In the genomic region with DNA sequence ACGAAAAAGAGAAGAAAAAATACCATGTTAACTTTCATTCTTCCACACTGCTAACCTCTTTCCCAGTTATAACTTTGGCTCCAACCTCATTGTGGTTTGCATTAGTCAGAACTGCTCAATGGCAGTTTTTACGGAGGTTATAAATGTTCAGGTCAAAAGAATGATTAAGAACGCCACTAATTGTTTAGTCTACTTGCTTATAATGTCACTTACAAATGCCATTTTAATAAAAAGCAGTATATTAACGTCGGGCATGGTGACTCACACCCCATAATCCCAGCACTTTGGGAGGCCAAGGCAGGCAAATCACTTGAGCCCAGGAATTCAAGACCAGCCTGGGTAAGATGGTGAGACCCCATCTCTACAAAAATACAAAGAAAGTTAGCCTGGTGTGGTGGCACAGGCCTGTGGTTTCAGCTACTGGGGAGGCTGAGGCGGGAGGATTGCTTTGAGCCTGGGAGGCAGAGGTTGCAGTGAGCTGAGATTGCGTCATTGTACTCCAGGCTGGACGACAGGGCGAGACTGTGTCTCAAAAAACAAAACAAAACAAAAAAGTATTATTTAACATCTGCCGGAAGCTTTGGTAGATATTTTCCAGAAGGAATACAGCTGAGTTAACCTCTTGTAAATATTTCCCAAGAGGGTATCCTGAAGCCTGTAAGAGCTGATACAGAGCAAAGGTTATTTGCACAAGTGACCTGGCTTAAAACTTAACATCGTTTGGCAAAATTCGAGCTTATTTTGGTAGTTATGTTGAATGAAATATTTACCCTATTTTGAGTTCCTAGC, we compare ENCODE assay signal across 10 cellular contexts. TPM values are rescaled to one million over a fixed set of nuclear protein-coding genes. Genes with fewer than 3 reads are reported as not detected.
DNase-seq lines count a peak whose midpoint lies in the region; ATAC-seq and TF ChIP-seq lines count a peak whose summit lies in the region.
"Had no signal": no experiment of that assay in that cellular context is flagged by ENCODE, and none has a peak within 500 bp of the region (broad histone marks: within the 10 kb centered on the region; RNA-seq: fewer than 3 reads in every experiment).

No MANE protein-coding gene starts in this region.

- H2BK5ac ChIP-seq in neuronal stem cell (ENCODE audit: low read length), result no peak overlapping the region

- DNase-seq in HCT116 (ENCODE audit: low read depth, low spot score), result no peak
- peak; percentile 48 for DNase-seq in T1000 (lab: John Stamatoyannopoulos, UW)
- DNase-seq in foreskin keratinocyte, result peak; percentile 55 to 64
- no peak for DNase-seq in smooth muscle cell (lab: John Stamatoyannopoulos, UW; ENCODE audit: unreplicated experiment)
- DNase-seq in NCI-H2029 (lab: John Stamatoyannopoulos, UW), result no peak
- DNase-seq in neuronal stem cell (ENCODE audit: low spot score), result no peak
- no peak for DNase-seq in NCI-H345 treated with DMSO at 0.1 percent for 48 hours (lab: John Stamatoyannopoulos, UW; ENCODE audit: unreplicated experiment)
- DNase-seq: effector CD4-positive, alpha-beta T cell; WERI-Rb-1 had no signal

- no peak overlapping the region for H2AK5ac ChIP-seq in neuronal stem cell (ENCODE audit: low read depth, low read length)

- H2BK120ac ChIP-seq in neuronal stem cell (ENCODE audit: low read depth, low read length), result no peak overlapping the region

- H3K4me1 ChIP-seq in HCT116 (ENCODE audit: control insufficient read depth in 1 of 2, insufficient read depth in 2 of 2, low read length in 2 of 2) (peaks cover 20 to 47% of the 10 kb centered on the region in 2 experiments), foreskin keratinocyte (no peaks in the 10 kb centered on the region), smooth muscle cell (ENCODE audit: low read depth) (peaks cover 25% of the 10 kb centered on the region), neuronal stem cell (ENCODE audit: control insufficient read depth in 2 of 2, insufficient read depth in 1 of 2, low read depth in 1 of 2, low read length in 2 of 2) (peaks cover 0 to 6% of the 10 kb centered on the region in 2 donors)

- 22% methylated on average over 12 of the region's 12 CpGs for WGBS in smooth muscle cell (ENCODE audit: low lambda C conversion rate)
- no CpG with 5 or more reads among the region's 12 CpGs for WGBS in neuronal stem cell (ENCODE audit: extremely low coverage in 2 of 2, insufficient read length in 2 of 2, insufficient replicate concordance in 1 of 2), 2 donors

- H4K20me1 ChIP-seq in HCT116 (ENCODE audit: insufficient read depth), result peaks cover 12% of the 10 kb centered on the region; the same call in 1 of the 2 replicates
- peaks cover 36% of the 10 kb centered on the region for H4K20me1 ChIP-seq in smooth muscle cell (ENCODE audit: low read depth)

- BruUV-seq in HCT116 (replicated peaks; lab: Mats Ljungman, UMichigan), result no TSS peak

- POLR2A ChIA-PET in HCT116 (lab: Charles Lee), result no interaction called here

- H3K4me2 ChIP-seq in HCT116 (ENCODE audit: low read length), result peak overlapping the region; percentile 54
- H3K4me2 ChIP-seq in smooth muscle cell, result peak overlapping the region; percentile 74
- H3K4me2 ChIP-seq in neuronal stem cell (ENCODE audit: insufficient read depth, low read length, poor library complexity, severe bottlenecking), result no peak overlapping the region

- TF ChIP-seq RAD21 in HCT116 (IDR thresholded peaks at IDR 0.05; ENCODE audit: low read depth), result no peak

- H3K9me3 ChIP-seq in HCT116 (ENCODE audit: control insufficient read depth in 1 of 2, insufficient read depth in 1 of 2, low read depth in 1 of 2, low read length in 2 of 2) (no peaks in the 10 kb centered on the region), smooth muscle cell (replicated peaks; ENCODE audit: low read depth) (no peaks in the 10 kb centered on the region), neuronal stem cell (replicated peaks in 1 of 2; ENCODE audit: control insufficient read depth in 2 of 2, insufficient read depth in 1 of 2, low read depth in 1 of 2, low read length in 2 of 2) (no peaks in the 10 kb centered on the region)

- H3K4me3 ChIP-seq in HCT116 (replicated peaks in 1 of 2; ENCODE audit: low read depth in 1 of 2, low read length in 2 of 2), result no peak overlapping the region
- H3K4me3 ChIP-seq in smooth muscle cell, result peak overlapping the region; percentile 5
- H3K4me3 ChIP-seq in neuronal stem cell (ENCODE audit: low read length in 2 of 2), result no peak overlapping the region

- CTCF ChIA-PET in HCT116 (lab: Charles Lee), result no interaction called here

- peaks cover 20% of the 10 kb centered on the region for H3F3A ChIP-seq in smooth muscle cell (ENCODE audit: low read depth)

- H3K79me2 ChIP-seq in HCT116 (ENCODE audit: insufficient read depth, low read length), result peaks cover 97% of the 10 kb centered on the region
- peaks cover 82% of the 10 kb centered on the region for H3K79me2 ChIP-seq in smooth muscle cell (ENCODE audit: low read depth)

- H2BK12ac ChIP-seq in neuronal stem cell (ENCODE audit: low read length), result no peak overlapping the region

- no peak overlapping the region for H3K23ac ChIP-seq in neuronal stem cell (ENCODE audit: low read depth, low read length, poor library complexity)

- peaks cover 2% of the 10 kb centered on the region for H3K79me1 ChIP-seq in neuronal stem cell (ENCODE audit: low read depth, low read length)

- no peaks in the 10 kb centered on the region for H3K9me2 ChIP-seq in HCT116 (ENCODE audit: insufficient read depth)

- ATAC-seq in HCT116, result no peak
- ATAC-seq in foreskin keratinocyte, result peak; percentile 62
- ATAC-seq in HG02678 (IDR thresholded peaks at IDR 0.05; ENCODE audit: unreplicated experiment), result no peak

- no peak overlapping the region for H2BK15ac ChIP-seq in neuronal stem cell (ENCODE audit: low read length)

- no peak overlapping the region for H3K18ac ChIP-seq in neuronal stem cell (ENCODE audit: low read length)

- H4K8ac ChIP-seq in neuronal stem cell (ENCODE audit: low read depth, low read length), result no peak overlapping the region

- intact Hi-C loops in HCT116 (cut with micrococcal nuclease), result no loop called here

- no peak for TF ChIP-seq POLR2A in HCT116 (IDR thresholded peaks at IDR 0.05; ENCODE audit: borderline replicate concordance, extremely low read depth, insufficient read depth, insufficient read length)

- no peak overlapping the region for H2AFZ ChIP-seq in HCT116 (ENCODE audit: low read depth, low read length, poor library complexity, severe bottlenecking)
- H2AFZ ChIP-seq in smooth muscle cell (ENCODE audit: low read depth), result no peak overlapping the region
- H2AFZ ChIP-seq in neuronal stem cell (ENCODE audit: low read length), result no peak overlapping the region

- H3K27ac ChIP-seq in HCT116 (ENCODE audit: low read depth, low read length) (peak overlapping the region; percentile 27; the same call in 1 of the 2 replicates), foreskin keratinocyte (no peak overlapping the region), smooth muscle cell (ENCODE audit: low read depth) (peak overlapping the region; percentile 92), neuronal stem cell (replicated peaks; ENCODE audit: low read length) (no peak overlapping the region)
- H3K27ac ChIP-seq: WERI-Rb-1 had no signal

- no peak overlapping the region for H4K91ac ChIP-seq in neuronal stem cell (ENCODE audit: low read depth, low read length, poor library complexity)

- H3K27me3 ChIP-seq in HCT116 (ENCODE audit: insufficient read depth, low read length) (no peaks in the 10 kb centered on the region), foreskin keratinocyte (no peaks in the 10 kb centered on the region), smooth muscle cell (ENCODE audit: low read depth) (no peaks in the 10 kb centered on the region), neuronal stem cell (ENCODE audit: control insufficient read depth in 3 of 3, insufficient read depth in 3 of 3, low read depth in 1 of 3, low read length in 3 of 3) (no peaks in the 10 kb centered on the region)

- no peak overlapping the region for H3K9ac ChIP-seq in HCT116 (ENCODE audit: low read length)
- peak overlapping the region; percentile 49 for H3K9ac ChIP-seq in smooth muscle cell (ENCODE audit: low read depth)
- no peak overlapping the region for H3K9ac ChIP-seq in neuronal stem cell (ENCODE audit: low read depth, low read length, poor library complexity)

- no peak overlapping the region for H3K4ac ChIP-seq in neuronal stem cell (ENCODE audit: low read length)

- H3K36me3 ChIP-seq in HCT116 (ENCODE audit: control insufficient read depth in 1 of 2, insufficient read depth in 2 of 2, low read length in 2 of 2) (no peaks in the 10 kb centered on the region), smooth muscle cell (ENCODE audit: low read depth) (no peaks in the 10 kb centered on the region), neuronal stem cell (replicated peaks in 1 of 2; ENCODE audit: control insufficient read depth in 2 of 2, insufficient read depth in 2 of 2, low read length in 2 of 2) (peaks cover 0 to 7% of the 10 kb centered on the region in 2 donors)

- TF ChIP-seq CTCF in HCT116 (IDR thresholded peaks at IDR 0.05 in 2 of 3, conservative IDR thresholded peaks at IDR 0.05 in 1 of 3; ENCODE audit: borderline replicate concordance in 1 of 3, insufficient read depth in 1 of 3, low read depth in 2 of 3, low read length in 2 of 3), result no peak
- TF ChIP-seq CTCF in foreskin keratinocyte (conservative IDR thresholded peaks at IDR 0.05), result no peak
- no peak for TF ChIP-seq CTCF in smooth muscle cell (IDR thresholded peaks at IDR 0.05; ENCODE audit: borderline replicate concordance, insufficient read depth, poor library complexity, severe bottlenecking)

- H3K14ac ChIP-seq in neuronal stem cell (ENCODE audit: low read length), result no peak overlapping the region

- RAD21 ChIA-PET in HCT116 (lab: Charles Lee; ENCODE audit: low non-redundant PET in 1 of 2, low total read pairs in 2 of 2, uncharacterized antibody in 2 of 2, unreplicated experiment in 2 of 2), result no interaction called here

TF ChIP-seq in HCT116, 20 proteins besides CTCF, POLR2A, EP300 and RAD21:
- TF ChIP-seq CEBPB (IDR thresholded peaks at IDR 0.05; ENCODE audit: low read depth) (peak; percentile 37; the same call in 1 of the 2 replicates), FOSL1 (IDR thresholded peaks at IDR 0.05; ENCODE audit: low read depth) (0 out of 2 replicates have a peak, but pooled peaks have one; percentile 4), SIN3A (IDR thresholded peaks at IDR 0.05; ENCODE audit: low read depth) (no peak), JUND (IDR thresholded peaks at IDR 0.05) (peak; percentile 34)

RNA-seq across cellular contexts. Expression of gene AGPS, which starts 5.1 kb away (rescaled TPM):
- total RNA-seq in HCT116 (2021; ENCODE audit: unreplicated experiment), result 66.6 TPM
- polyA plus RNA-seq in HCT116 (2012), result 13.4 and 16.7 TPM in 2 replicates
- total RNA-seq in foreskin keratinocyte, result 32.2 and 35.7 TPM in 2 replicates
- polyA plus RNA-seq in foreskin keratinocyte, result 6.5 and 8.2 TPM in 2 replicates
- total RNA-seq in smooth muscle cell, result 40.1 and 41.4 TPM in 2 replicates
- 16.8 and 19.5 TPM in 2 replicates for polyA plus RNA-seq in smooth muscle cell
- polyA plus RNA-seq in neuronal stem cell (2013, experiment 1 of 2), result 21.5 TPM
- 22.3 TPM for polyA plus RNA-seq in neuronal stem cell (2013, experiment 2 of 2)

Comparison
In these comparisons a context has a peak if more than half of its experiments do, and no peak if none do; other contexts are left out.
1. DNase-seq: peak in T1000 (single experiment) and foreskin keratinocyte (2 of 2); none in HCT116 (single experiment), smooth muscle cell (single experiment), NCI-H2029 (single experiment), neuronal stem cell (single experiment) and NCI-H345 treated with DMSO at 0.1 percent for 48 hours (single experiment).
2. H3K27ac ChIP-seq: peak in HCT116 (single experiment) and smooth muscle cell (single experiment); none in foreskin keratinocyte (single experiment) and neuronal stem cell (single experiment).